ENCODE assay signal across 22 cellular contexts in the genomic region with DNA sequence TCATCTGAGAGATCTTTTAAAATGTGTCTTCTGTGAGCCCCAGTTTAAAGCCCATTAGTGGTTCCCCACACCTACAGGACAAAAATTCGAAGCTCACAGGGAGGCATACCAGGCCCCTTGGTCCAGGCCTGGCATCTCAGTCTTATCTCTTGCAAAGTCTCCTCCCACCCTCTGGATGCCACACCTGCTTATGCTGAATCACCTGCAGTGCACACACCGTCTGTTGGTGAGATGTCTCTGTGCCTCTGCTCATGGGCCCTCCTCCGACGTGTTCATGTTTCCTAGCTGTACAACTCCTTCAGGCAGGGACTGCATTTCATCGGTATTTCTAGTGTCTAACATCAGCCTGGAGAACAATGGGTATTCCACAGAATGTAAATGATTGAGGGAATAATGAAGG. TPM values are rescaled to one million over a fixed set of nuclear protein-coding genes. Genes with fewer than 3 reads are reported as not detected.
DNase-seq lines count a peak whose midpoint lies in the region; ATAC-seq, FAIRE-seq and TF ChIP-seq lines count a peak whose summit lies in the region.
"Had no signal": no experiment of that assay in that cellular context is flagged by ENCODE, and none has a peak within 500 bp of the region (broad histone marks: within the 10 kb centered on the region; RNA-seq: fewer than 3 reads in every experiment).

No MANE protein-coding gene starts in this region.

- no peaks in the 10 kb centered on the region for H3K9me3 Mint-ChIP-seq in T-helper 1 cell treated with Interleukin-12 subunit alpha and Interleukin-12 subunit beta and Interleukin-4 antibody, amounts not matched to agents 30 μg/mL and 1 μg/mL, for 36 hours
- H3K9me3 Mint-ChIP-seq: neural crest cell had no signal

- no peaks in the 10 kb centered on the region for H3K36me3 ChIP-seq in bronchial epithelial cell (ENCODE audit: control insufficient read depth, insufficient read depth, low read length)
- H3K36me3 ChIP-seq: brain microvascular endothelial cell, colonic mucosa had no signal

- no peak for ATAC-seq in HG02588 (IDR thresholded peaks at IDR 0.05; ENCODE audit: unreplicated experiment)
- ATAC-seq: PC-3 had no signal

- no peak overlapping the region for H3K4me3 ChIP-seq in bronchial epithelial cell (ENCODE audit: low read depth, low read length)
- H3K4me3 ChIP-seq: colonic mucosa had no signal

- DNase-seq in T-helper 1 cell (no peak), bronchial epithelial cell (ENCODE audit: low read depth) (peak; percentile 8), urothelium cell line (ENCODE audit: low spot score) (no peak)
- DNase-seq in stimulated activated CD4-positive, alpha-beta T cell treated with anti-CD3 and anti-CD28 coated beads, Interleukin-4, amount 100 ng/mL, for 1 hour = peak; percentile 21
- DNase-seq in stimulated activated CD4-positive, alpha-beta T cell treated with anti-CD3 and anti-CD28 coated beads, Interleukin-2, amount 100 ng/mL, for 24 hours = no peak
- DNase-seq in activated effector memory CD4-positive, alpha-beta T cell treated with Interleukin-2 at 50 U/mL for 16 hours = no peak
- DNase-seq: AML-193, brain microvascular endothelial cell, colonic mucosa, Karpas-422, NCI-H1048, NCI-H345, NCI-H82, PC-3, SHP77 treated with DMSO at 0.1 percent for 48 hours had no signal

- no peaks in the 10 kb centered on the region for H3K27me3 Mint-ChIP-seq in T-helper 1 cell treated with Interleukin-12 subunit alpha and Interleukin-12 subunit beta and Interleukin-4 antibody, amounts not matched to agents 30 μg/mL and 1 μg/mL, for 36 hours (ENCODE audit: low read depth)
- H3K27me3 Mint-ChIP-seq: progenitor cell of endocrine pancreas had no signal

- no peaks in the 10 kb centered on the region for H3K27me3 ChIP-seq in bronchial epithelial cell (ENCODE audit: control insufficient read depth, insufficient read depth, low read length)
- H3K27me3 ChIP-seq: brain microvascular endothelial cell, colonic mucosa had no signal

- no peak overlapping the region for H3K4me3 Mint-ChIP-seq in T-helper 1 cell treated with Interleukin-12 subunit alpha and Interleukin-12 subunit beta and Interleukin-4 antibody, amounts not matched to agents 30 μg/mL and 1 μg/mL, for 36 hours
- H3K4me3 Mint-ChIP-seq: neural crest cell had no signal

- H3K36me3 Mint-ChIP-seq in T-helper 1 cell treated with Interleukin-12 subunit alpha and Interleukin-12 subunit beta and Interleukin-4 antibody, amounts not matched to agents 30 μg/mL and 1 μg/mL, for 36 hours (ENCODE audit: low read depth) = peaks cover 60% of the 10 kb centered on the region

- FAIRE-seq in bronchial epithelial cell (lab: Jason Lieb, UNC) = no peak
- peak; percentile 81 for FAIRE-seq in urothelium cell line (lab: Jason Lieb, UNC)
- FAIRE-seq: endometrium, H54 had no signal

- H3K4me1 Mint-ChIP-seq in T-helper 1 cell treated with Interleukin-12 subunit alpha and Interleukin-12 subunit beta and Interleukin-4 antibody, amounts not matched to agents 30 μg/mL and 1 μg/mL, for 36 hours (ENCODE audit: low read depth) = peaks cover 56% of the 10 kb centered on the region

- TF ChIP-seq CTCF in bronchial epithelial cell (IDR thresholded peaks at IDR 0.05; ENCODE audit: insufficient read depth, low read length, severe bottlenecking) = no peak

- H3K27ac Mint-ChIP-seq in T-helper 1 cell treated with Interleukin-12 subunit alpha and Interleukin-12 subunit beta and Interleukin-4 antibody, amounts not matched to agents 30 μg/mL and 1 μg/mL, for 36 hours = peak overlapping the region; percentile 91
- H3K27ac Mint-ChIP-seq: progenitor cell of endocrine pancreas had no signal

RNA-seq across cellular contexts. Expression of a gene that starts 41.6 kb away (rescaled TPM):
- not detected in 2 replicates for total RNA-seq in bronchial epithelial cell

RNA-seq across cellular contexts. Expression of a gene that starts 57.7 kb away (rescaled TPM):
- not detected in 2 replicates for total RNA-seq in bronchial epithelial cell
- total RNA-seq: HT1080 had no signal

Comparison
In these comparisons a context has a peak if more than half of its experiments do, and no peak if none do; other contexts are left out.
1. DNase-seq: peak in stimulated activated CD4-positive, alpha-beta T cell treated with anti-CD3 and anti-CD28 coated beads, Interleukin-4, amount 100 ng/mL, for 1 hour (single experiment) and bronchial epithelial cell (single experiment); none in T-helper 1 cell (0 of 5), stimulated activated CD4-positive, alpha-beta T cell treated with anti-CD3 and anti-CD28 coated beads, Interleukin-2, amount 100 ng/mL, for 24 hours (0 of 2), urothelium cell line (single experiment) and activated effector memory CD4-positive, alpha-beta T cell treated with Interleukin-2 at 50 U/mL for 16 hours (single experiment).